1 cellular context compared by ENCODE assay signal in the genomic region with DNA sequence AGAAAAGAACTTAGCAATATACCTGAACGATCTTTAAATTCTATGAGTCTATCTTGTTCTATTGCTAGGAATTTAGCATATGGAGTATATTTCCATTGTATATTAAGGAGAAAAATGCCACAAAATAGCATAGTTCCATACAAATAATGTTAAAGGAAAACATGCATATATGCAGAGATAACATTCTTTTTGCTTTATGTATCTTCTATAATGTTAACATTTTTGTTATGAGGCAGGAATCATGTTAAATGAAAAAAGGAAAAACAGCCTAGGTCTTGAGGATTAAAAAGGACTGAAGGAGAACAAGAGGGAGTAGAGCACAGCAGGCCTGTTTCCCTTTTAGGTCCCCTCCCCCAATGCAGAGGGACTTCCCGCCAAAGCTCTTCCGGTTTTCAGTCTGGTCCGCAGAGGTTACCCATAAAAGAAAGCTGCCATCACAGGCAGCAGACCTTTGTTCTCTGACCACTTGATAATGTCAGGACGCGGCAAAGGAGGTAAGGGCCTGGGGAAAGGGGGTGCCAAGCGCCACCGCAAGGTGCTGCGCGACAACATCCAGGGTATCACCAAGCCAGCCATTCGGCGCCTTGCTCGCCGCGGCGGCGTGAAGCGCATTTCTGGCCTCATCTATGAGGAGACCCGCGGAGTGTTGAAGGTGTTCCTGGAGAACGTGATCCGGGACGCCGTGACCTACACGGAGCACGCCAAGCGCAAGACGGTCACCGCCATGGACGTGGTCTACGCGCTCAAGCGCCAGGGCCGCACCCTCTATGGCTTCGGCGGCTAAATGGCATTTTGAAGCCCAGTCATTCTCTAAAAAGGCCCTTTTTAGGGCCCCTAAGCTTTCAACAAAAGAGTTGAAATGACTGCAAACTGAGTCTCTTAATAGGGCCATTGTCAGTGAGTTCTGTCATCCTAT.
A peak's percentile ranks its signal among the peaks of the same experiment; 100 is the strongest.
TF ChIP-seq lines count a peak whose summit lies in the region.

No MANE protein-coding gene starts in this region.

TF ChIP-seq in K562, 482 proteins besides CTCF, POLR2A, EP300 and RAD21 (continued from another document and continues in another):
- TF ChIP-seq, protein P1, sequence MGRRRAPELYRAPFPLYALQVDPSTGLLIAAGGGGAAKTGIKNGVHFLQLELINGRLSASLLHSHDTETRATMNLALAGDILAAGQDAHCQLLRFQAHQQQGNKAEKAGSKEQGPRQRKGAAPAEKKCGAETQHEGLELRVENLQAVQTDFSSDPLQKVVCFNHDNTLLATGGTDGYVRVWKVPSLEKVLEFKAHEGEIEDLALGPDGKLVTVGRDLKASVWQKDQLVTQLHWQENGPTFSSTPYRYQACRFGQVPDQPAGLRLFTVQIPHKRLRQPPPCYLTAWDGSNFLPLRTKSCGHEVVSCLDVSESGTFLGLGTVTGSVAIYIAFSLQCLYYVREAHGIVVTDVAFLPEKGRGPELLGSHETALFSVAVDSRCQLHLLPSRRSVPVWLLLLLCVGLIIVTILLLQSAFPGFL (CRISPR knock-in tag; IDR thresholded peaks at IDR 0.05), result 0 out of 2 replicates have a peak, but pooled peaks have one; percentile 14
- no peak for TF ChIP-seq ZC3H11A (IDR thresholded peaks at IDR 0.05; ENCODE audit: low read depth, low read length)
- TF ChIP-seq, protein P2, sequence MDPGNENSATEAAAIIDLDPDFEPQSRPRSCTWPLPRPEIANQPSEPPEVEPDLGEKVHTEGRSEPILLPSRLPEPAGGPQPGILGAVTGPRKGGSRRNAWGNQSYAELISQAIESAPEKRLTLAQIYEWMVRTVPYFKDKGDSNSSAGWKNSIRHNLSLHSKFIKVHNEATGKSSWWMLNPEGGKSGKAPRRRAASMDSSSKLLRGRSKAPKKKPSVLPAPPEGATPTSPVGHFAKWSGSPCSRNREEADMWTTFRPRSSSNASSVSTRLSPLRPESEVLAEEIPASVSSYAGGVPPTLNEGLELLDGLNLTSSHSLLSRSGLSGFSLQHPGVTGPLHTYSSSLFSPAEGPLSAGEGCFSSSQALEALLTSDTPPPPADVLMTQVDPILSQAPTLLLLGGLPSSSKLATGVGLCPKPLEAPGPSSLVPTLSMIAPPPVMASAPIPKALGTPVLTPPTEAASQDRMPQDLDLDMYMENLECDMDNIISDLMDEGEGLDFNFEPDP (CRISPR knock-in tag; IDR thresholded peaks at IDR 0.05), result peak; percentile 14; the same call in 1 of the 2 replicates
- TF ChIP-seq LEF1 (IDR thresholded peaks at IDR 0.05), result peak; percentile 79
- peak in 2 of 3 experiments; percentile 68 to 70 for TF ChIP-seq YY1 (IDR thresholded peaks at IDR 0.05; ENCODE audit: borderline replicate concordance in 1 of 3, control insufficient read depth in 1 of 3, extremely low read depth in 1 of 3, insufficient read depth in 3 of 3, insufficient read length in 1 of 3, insufficient replicate concordance in 2 of 3, low read depth in 1 of 3, low read length in 2 of 3)
- TF ChIP-seq HMG20B (CRISPR knock-in tag; IDR thresholded peaks at IDR 0.05), result no peak
- peak; percentile 55 for TF ChIP-seq PHF21A (IDR thresholded peaks at IDR 0.05; ENCODE audit: borderline replicate concordance, low read depth)
- TF ChIP-seq NCOA2 (IDR thresholded peaks at IDR 0.05; ENCODE audit: partially characterized antibody in 2 of 2), result no peak
- TF ChIP-seq MTF1 (CRISPR knock-in tag; IDR thresholded peaks at IDR 0.05; ENCODE audit: borderline replicate concordance), result no peak
- TF ChIP-seq PTTG1 (tag; IDR thresholded peaks at IDR 0.05; ENCODE audit: low read depth), result no peak
- TF ChIP-seq, protein P3, sequence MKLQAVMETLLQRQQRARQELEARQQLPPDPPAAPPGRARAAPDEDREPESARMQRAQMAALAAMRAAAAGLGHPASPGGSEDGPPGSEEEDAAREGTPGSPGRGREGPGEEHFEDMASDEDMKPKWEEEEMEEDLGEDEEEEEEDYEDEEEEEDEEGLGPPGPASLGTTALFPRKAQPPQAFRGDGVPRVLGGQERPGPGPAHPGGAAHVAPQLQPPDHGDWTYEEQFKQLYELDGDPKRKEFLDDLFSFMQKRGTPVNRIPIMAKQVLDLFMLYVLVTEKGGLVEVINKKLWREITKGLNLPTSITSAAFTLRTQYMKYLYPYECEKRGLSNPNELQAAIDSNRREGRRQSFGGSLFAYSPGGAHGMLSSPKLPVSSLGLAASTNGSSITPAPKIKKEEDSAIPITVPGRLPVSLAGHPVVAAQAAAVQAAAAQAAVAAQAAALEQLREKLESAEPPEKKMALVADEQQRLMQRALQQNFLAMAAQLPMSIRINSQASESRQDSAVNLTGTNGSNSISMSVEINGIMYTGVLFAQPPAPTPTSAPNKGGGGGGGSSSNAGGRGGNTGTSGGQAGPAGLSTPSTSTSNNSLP (IDR thresholded peaks at IDR 0.05; ENCODE audit: borderline replicate concordance, low read depth, low read length), result 0 out of 2 replicates have a peak, but pooled peaks have one; percentile 50
- no peak for TF ChIP-seq NELFE (IDR thresholded peaks at IDR 0.05; ENCODE audit: insufficient read depth, insufficient read length)
- TF ChIP-seq SIRT6 (IDR thresholded peaks at IDR 0.05; ENCODE audit: low read depth, low read length), result peak; percentile 45
- TF ChIP-seq MCM7 (IDR thresholded peaks at IDR 0.05), result no peak
- TF ChIP-seq, protein P4, sequence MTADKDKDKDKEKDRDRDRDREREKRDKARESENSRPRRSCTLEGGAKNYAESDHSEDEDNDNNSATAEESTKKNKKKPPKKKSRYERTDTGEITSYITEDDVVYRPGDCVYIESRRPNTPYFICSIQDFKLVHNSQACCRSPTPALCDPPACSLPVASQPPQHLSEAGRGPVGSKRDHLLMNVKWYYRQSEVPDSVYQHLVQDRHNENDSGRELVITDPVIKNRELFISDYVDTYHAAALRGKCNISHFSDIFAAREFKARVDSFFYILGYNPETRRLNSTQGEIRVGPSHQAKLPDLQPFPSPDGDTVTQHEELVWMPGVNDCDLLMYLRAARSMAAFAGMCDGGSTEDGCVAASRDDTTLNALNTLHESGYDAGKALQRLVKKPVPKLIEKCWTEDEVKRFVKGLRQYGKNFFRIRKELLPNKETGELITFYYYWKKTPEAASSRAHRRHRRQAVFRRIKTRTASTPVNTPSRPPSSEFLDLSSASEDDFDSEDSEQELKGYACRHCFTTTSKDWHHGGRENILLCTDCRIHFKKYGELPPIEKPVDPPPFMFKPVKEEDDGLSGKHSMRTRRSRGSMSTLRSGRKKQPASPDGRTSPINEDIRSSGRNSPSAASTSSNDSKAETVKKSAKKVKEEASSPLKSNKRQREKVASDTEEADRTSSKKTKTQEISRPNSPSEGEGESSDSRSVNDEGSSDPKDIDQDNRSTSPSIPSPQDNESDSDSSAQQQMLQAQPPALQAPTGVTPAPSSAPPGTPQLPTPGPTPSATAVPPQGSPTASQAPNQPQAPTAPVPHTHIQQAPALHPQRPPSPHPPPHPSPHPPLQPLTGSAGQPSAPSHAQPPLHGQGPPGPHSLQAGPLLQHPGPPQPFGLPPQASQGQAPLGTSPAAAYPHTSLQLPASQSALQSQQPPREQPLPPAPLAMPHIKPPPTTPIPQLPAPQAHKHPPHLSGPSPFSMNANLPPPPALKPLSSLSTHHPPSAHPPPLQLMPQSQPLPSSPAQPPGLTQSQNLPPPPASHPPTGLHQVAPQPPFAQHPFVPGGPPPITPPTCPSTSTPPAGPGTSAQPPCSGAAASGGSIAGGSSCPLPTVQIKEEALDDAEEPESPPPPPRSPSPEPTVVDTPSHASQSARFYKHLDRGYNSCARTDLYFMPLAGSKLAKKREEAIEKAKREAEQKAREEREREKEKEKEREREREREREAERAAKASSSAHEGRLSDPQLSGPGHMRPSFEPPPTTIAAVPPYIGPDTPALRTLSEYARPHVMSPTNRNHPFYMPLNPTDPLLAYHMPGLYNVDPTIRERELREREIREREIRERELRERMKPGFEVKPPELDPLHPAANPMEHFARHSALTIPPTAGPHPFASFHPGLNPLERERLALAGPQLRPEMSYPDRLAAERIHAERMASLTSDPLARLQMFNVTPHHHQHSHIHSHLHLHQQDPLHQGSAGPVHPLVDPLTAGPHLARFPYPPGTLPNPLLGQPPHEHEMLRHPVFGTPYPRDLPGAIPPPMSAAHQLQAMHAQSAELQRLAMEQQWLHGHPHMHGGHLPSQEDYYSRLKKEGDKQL (CRISPR knock-in tag; IDR thresholded peaks at IDR 0.05; ENCODE audit: borderline replicate concordance), result 0 out of 2 replicates have a peak, but pooled peaks have one; percentile 90
- no peak for TF ChIP-seq CREBBP (IDR thresholded peaks at IDR 0.05; ENCODE audit: low read depth, low read length)
- TF ChIP-seq BRF2 (IDR thresholded peaks at IDR 0.05; ENCODE audit: borderline replicate concordance, insufficient read depth, insufficient read length), result no peak
- TF ChIP-seq ZNF431 (CRISPR knock-in tag; IDR thresholded peaks at IDR 0.05), result peak; percentile 22; the same call in 1 of the 2 replicates
- peak; percentile 76 for TF ChIP-seq MGA (IDR thresholded peaks at IDR 0.05)
- no peak for TF ChIP-seq SMARCB1 (IDR thresholded peaks at IDR 0.05; ENCODE audit: insufficient read length, low read depth)
- TF ChIP-seq TOE1 (IDR thresholded peaks at IDR 0.05; ENCODE audit: borderline replicate concordance), result peak; percentile 84
- 0 out of 2 replicates have a peak, but pooled peaks have one; percentile 25 for TF ChIP-seq TOE1 (CRISPR knock-in tag; IDR thresholded peaks at IDR 0.05; ENCODE audit: borderline replicate concordance, low read depth)
